11 cellular contexts compared by ENCODE assay signal in genomic region chr2:161088658-161089350, GRCh38.
A peak's percentile ranks its signal among the peaks of the same experiment; 100 is the strongest.
DNase-seq lines count a peak whose midpoint lies in the region; ATAC-seq and TF ChIP-seq lines count a peak whose summit lies in the region.
"Had no signal": no experiment of that assay in that cellular context is flagged by ENCODE, and none has a peak within 500 bp of the region (broad histone marks: within the 10 kb centered on the region; RNA-seq: fewer than 3 reads in every experiment).

No MANE protein-coding gene starts in this region.

- no peak overlapping the region for H4K5ac ChIP-seq in mesendoderm (ENCODE audit: low read length)

- H3K4ac ChIP-seq in mesendoderm (ENCODE audit: low read depth, low read length), result no peak overlapping the region

- no peak overlapping the region for H2BK120ac ChIP-seq in mesendoderm (ENCODE audit: low read depth, low read length)

- no peak overlapping the region for H2BK5ac ChIP-seq in mesendoderm (ENCODE audit: low read length)

- no peaks in the 10 kb centered on the region for H3K36me3 Mint-ChIP-seq in Calu3 (ENCODE audit: insufficient read depth, unreplicated experiment)

- ATAC-seq in GM18907 (IDR thresholded peaks at IDR 0.05; ENCODE audit: unreplicated experiment) (peak; percentile 86), GM21619 (IDR thresholded peaks at IDR 0.05; ENCODE audit: unreplicated experiment) (peak; percentile 87), HG03175 (IDR thresholded peaks at IDR 0.05; ENCODE audit: unreplicated experiment) (peak; percentile 82), aorta (ENCODE audit: low FRiP score) (no peak)
- ATAC-seq: left lobe of liver had no signal

- no peak overlapping the region for H3K23ac ChIP-seq in mesendoderm (ENCODE audit: low read length)

- no peaks in the 10 kb centered on the region for H3K9me3 ChIP-seq in aorta (ENCODE audit: control insufficient read depth, low read length)
- H3K9me3 ChIP-seq: prostate gland had no signal

- H3K27me3 ChIP-seq in mesendoderm (ENCODE audit: insufficient read depth, low read length, poor library complexity) (no peaks in the 10 kb centered on the region), aorta (ENCODE audit: control insufficient read depth in 1 of 2, insufficient read depth in 2 of 2, low read length in 1 of 2) (no peaks in the 10 kb centered on the region)

- H3K27ac ChIP-seq in mesendoderm (ENCODE audit: low read depth, low read length) (no peak overlapping the region), aorta (ENCODE audit: low read depth in 1 of 2, low read length in 2 of 2) (no peak overlapping the region)
- H3K27ac ChIP-seq: prostate gland had no signal

- no peaks in the 10 kb centered on the region for H3K4me1 Mint-ChIP-seq in Calu3 (ENCODE audit: low read depth, unreplicated experiment)

- H3K9me3 Mint-ChIP-seq in Calu3 (ENCODE audit: low read depth, unreplicated experiment), result no peaks in the 10 kb centered on the region

- H2AK5ac ChIP-seq in mesendoderm (ENCODE audit: low read length), result no peak overlapping the region

- no peaks in the 10 kb centered on the region for H3K79me1 ChIP-seq in mesendoderm (ENCODE audit: low read length)

- DNase-seq in mesendoderm (no peak), DMS153 (lab: John Stamatoyannopoulos, UW) (no peak), Calu3 (no peak), aorta (no peak)
- DNase-seq: caudate nucleus, NCI-H2107 had no signal

- H3K4me2 ChIP-seq in mesendoderm (ENCODE audit: low read length), result no peak overlapping the region

- no peak overlapping the region for H3K9ac ChIP-seq in mesendoderm (ENCODE audit: low read length)

- H3K56ac ChIP-seq in mesendoderm (ENCODE audit: low read length), result no peak overlapping the region

- TF ChIP-seq CTCF in Calu3 (IDR thresholded peaks at IDR 0.05; ENCODE audit: unreplicated experiment), result no peak

- intact Hi-C loops in Calu3 (cut with micrococcal nuclease; ENCODE audit: unreplicated experiment), result no loop called here
- intact Hi-C loops in aorta (cut with DNase I), result no loop called here

- no peaks in the 10 kb centered on the region for H3K79me2 ChIP-seq in mesendoderm (ENCODE audit: control insufficient read depth, insufficient read depth, low read length)

- peak overlapping the region; percentile 14 for H3K18ac ChIP-seq in mesendoderm (ENCODE audit: low read length)

- H2BK15ac ChIP-seq in mesendoderm (replicated peaks; ENCODE audit: low read depth), result no peak overlapping the region

- H3K27me3 Mint-ChIP-seq in Calu3 (ENCODE audit: unreplicated experiment), result no peaks in the 10 kb centered on the region

- H4K8ac ChIP-seq in mesendoderm (ENCODE audit: low read depth, low read length), result no peak overlapping the region

- no peak overlapping the region for H3K4me3 Mint-ChIP-seq in Calu3 (ENCODE audit: low read depth, unreplicated experiment)

- H3K4me1 ChIP-seq in mesendoderm (ENCODE audit: control insufficient read depth, low read depth, low read length) (no peaks in the 10 kb centered on the region), aorta (ENCODE audit: control insufficient read depth in 1 of 2, insufficient read depth in 2 of 2, low read length in 2 of 2) (no peaks in the 10 kb centered on the region)
- H3K4me1 ChIP-seq: prostate gland had no signal

- no CpG with 5 or more reads among the region's 4 CpGs for WGBS in mesendoderm (ENCODE audit: extremely low coverage, insufficient coverage, low lambda C conversion rate)
- 89 to 95% methylated on average over 4 of the region's 4 CpGs for WGBS in aorta, 2 donors

- CTCF ChIA-PET in Calu3 (lab: Charles Lee), result no interaction called here

- H3K36me3 ChIP-seq in mesendoderm (ENCODE audit: control insufficient read depth, insufficient read depth, low read length) (no peaks in the 10 kb centered on the region), aorta (ENCODE audit: control insufficient read depth in 1 of 2, insufficient read depth in 2 of 2, low read length in 1 of 2) (no peaks in the 10 kb centered on the region)
- H3K36me3 ChIP-seq: prostate gland had no signal

- H3K27ac Mint-ChIP-seq in Calu3 (ENCODE audit: unreplicated experiment), result no peak overlapping the region

- no TSS peak for BruUV-seq in Calu3 (replicated peaks; lab: Mats Ljungman, UMichigan)

- no peak overlapping the region for H3K4me3 ChIP-seq in mesendoderm (ENCODE audit: low read length)
- H3K4me3 ChIP-seq in aorta (ENCODE audit: low read length in 2 of 2), result no peak overlapping the region
- H3K4me3 ChIP-seq: prostate gland had no signal
